Comparison of ENCODE assay signal across 29 cellular contexts in the genomic region with DNA sequence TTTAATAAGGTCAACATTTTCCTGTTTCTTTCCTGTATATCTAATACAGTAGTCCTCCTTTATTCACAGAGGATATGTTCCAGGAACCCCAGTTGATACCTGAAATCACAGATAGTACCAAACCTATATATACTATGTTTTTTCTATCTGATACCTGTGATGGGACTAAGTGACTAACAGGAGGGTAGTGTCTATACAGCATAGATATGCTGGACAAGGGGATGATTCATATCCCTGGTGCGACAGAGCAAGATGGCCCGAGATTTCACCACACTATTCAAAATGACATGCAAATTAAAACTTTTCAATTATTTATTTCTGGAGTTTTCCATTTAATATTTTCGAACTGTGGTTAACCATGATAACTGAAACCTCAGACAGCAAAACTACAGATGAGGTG.
"Had no signal": no experiment of that assay in that cellular context is flagged by ENCODE, and none has a peak within 500 bp of the region (broad histone marks: within the 10 kb centered on the region; RNA-seq: fewer than 3 reads in every experiment).

No MANE protein-coding gene starts in this region.

- H3K9me3 ChIP-seq: ovary, right lobe of liver, sigmoid colon, suprapubic skin, testis, tibial artery, transverse colon, upper lobe of right lung, uterus had no signal

- ATAC-seq: natural killer cell; psoas muscle; right cardiac atrium; right lobe of liver; stimulated activated memory B cell treated with anti-CD40 and anti-IgM and Interleukin-4, amounts not matched to agents 10 μg/mL and 1 μg/mL and 100 μg/mL, for 72 hours; stimulated activated naive CD8-positive, alpha-beta T cell treated with anti-CD3 and anti-CD28 coated beads, Interleukin-15, amount 100 ng/mL, for 72 hours; stimulated activated naive CD8-positive, alpha-beta T cell treated with anti-CD3 and anti-CD28 coated beads, Interleukin-15, Interleukin-2, amounts not matched to agents 100 U/mL and 50 U/mL, for 24 hours; upper lobe of right lung had no signal

- H3K4me1 ChIP-seq: neural progenitor cell, parathyroid adenoma, psoas muscle, right lobe of liver, sigmoid colon, suprapubic skin, testis, tibial artery, transverse colon, upper lobe of right lung, uterus had no signal

- H3K36me3 Mint-ChIP-seq: natural killer cell; neural progenitor cell; stimulated activated memory B cell treated with anti-CD40 and anti-IgM and Interleukin-4, amounts not matched to agents 10 μg/mL and 1 μg/mL and 100 μg/mL, for 72 hours; type B pancreatic cell had no signal

- H3K27me3 ChIP-seq: neural progenitor cell, ovary, right lobe of liver, sigmoid colon, suprapubic skin, testis, tibial artery, transverse colon, upper lobe of right lung, uterus had no signal

- H3K27ac Mint-ChIP-seq: natural killer cell; nephron; neural progenitor cell; progenitor cell of endocrine pancreas; stimulated activated memory B cell treated with anti-CD40 and anti-IgM and Interleukin-4, amounts not matched to agents 10 μg/mL and 1 μg/mL and 100 μg/mL, for 72 hours; stimulated activated naive CD8-positive, alpha-beta T cell treated with anti-CD3 and anti-CD28 coated beads, Interleukin-15, amount 100 ng/mL, for 72 hours; type B pancreatic cell had no signal

- H3K4me3 Mint-ChIP-seq: natural killer cell; nephron; neural progenitor cell; stimulated activated memory B cell treated with anti-CD40 and anti-IgM and Interleukin-4, amounts not matched to agents 10 μg/mL and 1 μg/mL and 100 μg/mL, for 72 hours; stimulated activated naive CD8-positive, alpha-beta T cell treated with anti-CD3 and anti-CD28 coated beads, Interleukin-15, amount 100 ng/mL, for 72 hours; type B pancreatic cell had no signal

- DNase-seq: natural killer cell; occipital lobe; ovary; posterior cingulate gyrus; psoas muscle; right cardiac atrium; right lobe of liver; sigmoid colon; small intestine; stimulated activated CD4-positive, alpha-beta T cell treated with anti-CD3 and anti-CD28 coated beads, Interleukin-15, amount 100 ng/mL, for 24 hours; stimulated activated CD4-positive, alpha-beta T cell treated with anti-CD3 and anti-CD28 coated beads, Interleukin-2, amount 100 ng/mL, for 24 hours; stimulated activated CD4-positive, alpha-beta T cell treated with anti-CD3 and anti-CD28 coated beads, Interleukin-2, amount 100 ng/mL, for 48 hours; stimulated activated CD4-positive, alpha-beta T cell treated with anti-CD3 and anti-CD28 coated beads, Interleukin-4, amount 100 ng/mL, for 24 hours; stimulated activated naive CD4-positive, alpha-beta T cell; stimulated activated naive CD8-positive, alpha-beta T cell treated with anti-CD3 and anti-CD28 coated beads, Interleukin-15, amount 100 ng/mL, for 72 hours; stimulated activated naive CD8-positive, alpha-beta T cell treated with anti-CD3 and anti-CD28 coated beads, Interleukin-15, Interleukin-2, amounts not matched to agents 100 U/mL and 50 U/mL, for 24 hours; substantia nigra; testis; tibial artery; transverse colon; upper lobe of right lung; uterus had no signal

- H3K9me3 Mint-ChIP-seq: natural killer cell; neural progenitor cell; stimulated activated memory B cell treated with anti-CD40 and anti-IgM and Interleukin-4, amounts not matched to agents 10 μg/mL and 1 μg/mL and 100 μg/mL, for 72 hours; stimulated activated naive CD8-positive, alpha-beta T cell treated with anti-CD3 and anti-CD28 coated beads, Interleukin-15, amount 100 ng/mL, for 72 hours had no signal

- H3K79me2 ChIP-seq: parathyroid adenoma had no signal

- H3K36me3 ChIP-seq: neural progenitor cell, ovary, right lobe of liver, sigmoid colon, suprapubic skin, tibial artery, transverse colon, upper lobe of right lung, uterus had no signal

- H3K27me3 Mint-ChIP-seq: progenitor cell of endocrine pancreas; stimulated activated memory B cell treated with anti-CD40 and anti-IgM and Interleukin-4, amounts not matched to agents 10 μg/mL and 1 μg/mL and 100 μg/mL, for 72 hours; stimulated activated naive CD8-positive, alpha-beta T cell treated with anti-CD3 and anti-CD28 coated beads, Interleukin-15, amount 100 ng/mL, for 72 hours; type B pancreatic cell had no signal

- H3K4me3 ChIP-seq: neural progenitor cell, ovary, psoas muscle, right lobe of liver, sigmoid colon, suprapubic skin, testis, tibial artery, transverse colon, upper lobe of right lung, uterus had no signal

- H3K4me2 ChIP-seq: neural progenitor cell had no signal

- H3K9ac ChIP-seq: neural progenitor cell, parathyroid adenoma had no signal

- H2AFZ ChIP-seq: neural progenitor cell, parathyroid adenoma had no signal

- H3K4me1 Mint-ChIP-seq: natural killer cell; nephron; neural progenitor cell; stimulated activated memory B cell treated with anti-CD40 and anti-IgM and Interleukin-4, amounts not matched to agents 10 μg/mL and 1 μg/mL and 100 μg/mL, for 72 hours; stimulated activated naive CD8-positive, alpha-beta T cell treated with anti-CD3 and anti-CD28 coated beads, Interleukin-15, amount 100 ng/mL, for 72 hours had no signal

- H3K27ac ChIP-seq: neural progenitor cell, ovary, parathyroid adenoma, psoas muscle, right lobe of liver, sigmoid colon, suprapubic skin, testis, tibial artery, transverse colon, upper lobe of right lung, uterus had no signal
